In genomic region chr4:8157496-8157895, GRCh38 we compare ENCODE assay signal across 9 cellular contexts. TPM values are rescaled to one million over a fixed set of nuclear protein-coding genes. Genes with fewer than 3 reads are reported as not detected.
A peak's percentile ranks its signal among the peaks of the same experiment; 100 is the strongest.
DNase-seq lines count a peak whose midpoint lies in the region; ATAC-seq, FAIRE-seq and TF ChIP-seq lines count a peak whose summit lies in the region.
"Had no signal": no experiment of that assay in that cellular context is flagged by ENCODE, and none has a peak within 500 bp of the region (broad histone marks: within the 10 kb centered on the region; RNA-seq: fewer than 3 reads in every experiment).

No MANE protein-coding gene starts in this region.

- no peaks in the 10 kb centered on the region for H3K9me3 Mint-ChIP-seq in progenitor cell of endocrine pancreas (ENCODE audit: low read depth)

- WGBS in esophagus muscularis mucosa = 22% methylated on average over 15 of the region's 15 CpGs

- FAIRE-seq in frontal cortex (lab: Jason Lieb, UNC) = no peak
- FAIRE-seq: GM12878 had no signal

- H3K4me1 Mint-ChIP-seq in progenitor cell of endocrine pancreas (ENCODE audit: low read depth) = peaks cover 7% of the 10 kb centered on the region

- H3K4me3 ChIP-seq in esophagus muscularis mucosa = peak overlapping the region; percentile 75 to 80 (median 78)

- no peaks in the 10 kb centered on the region for H3K9me3 ChIP-seq in esophagus muscularis mucosa

- ATAC-seq in HG03097 (IDR thresholded peaks at IDR 0.05; ENCODE audit: low FRiP score, unreplicated experiment) (no peak), GM18519 (IDR thresholded peaks at IDR 0.05; ENCODE audit: low FRiP score, unreplicated experiment) (no peak), HG03095 (IDR thresholded peaks at IDR 0.05; ENCODE audit: unreplicated experiment) (no peak)
- ATAC-seq: GM12878 had no signal

- no peak overlapping the region for H3K27ac Mint-ChIP-seq in progenitor cell of endocrine pancreas

- DNase-seq in EH (ENCODE audit: low read depth) = peak; percentile 19
- peak; percentile 81 for DNase-seq in NCI-H69 (lab: John Stamatoyannopoulos, UW)
- no peak for DNase-seq in esophagus muscularis mucosa (ENCODE audit: extremely low spot score)
- DNase-seq in progenitor cell of endocrine pancreas (ENCODE audit: low spot score, unreplicated experiment) = no peak
- no peak for DNase-seq in frontal cortex (ENCODE audit: low spot score in 2 of 2)

- no peaks in the 10 kb centered on the region for H3K36me3 ChIP-seq in esophagus muscularis mucosa

- peak overlapping the region in 2 of 4 donors; percentile 23 to 61 for H3K27ac ChIP-seq in esophagus muscularis mucosa (replicated peaks in 1 of 4)

- H3K4me1 ChIP-seq in esophagus muscularis mucosa = peaks cover 25 to 38% (median 29%) of the 10 kb centered on the region in 4 donors

- H3K27me3 ChIP-seq in esophagus muscularis mucosa = peaks cover 0 to 9% (median 4%) of the 10 kb centered on the region in 4 donors

- H3K4me3 Mint-ChIP-seq in progenitor cell of endocrine pancreas (ENCODE audit: low read depth) = peak overlapping the region; percentile 52

- no peaks in the 10 kb centered on the region for H3K36me3 Mint-ChIP-seq in progenitor cell of endocrine pancreas (ENCODE audit: insufficient read depth)

- TF ChIP-seq EP300 in esophagus muscularis mucosa (IDR thresholded peaks at IDR 0.05) = no peak

- intact Hi-C loops in esophagus muscularis mucosa (cut with DNase I) = loop anchor here (5.0 kb wide), 1 partner anchor 105 kb away; no protein-coding TSS in a partner anchor

- TF ChIP-seq CTCF in esophagus muscularis mucosa (IDR thresholded peaks at IDR 0.05) = no peak
- TF ChIP-seq CTCF in progenitor cell of endocrine pancreas (IDR thresholded peaks at IDR 0.05; ENCODE audit: unreplicated experiment) = no peak

- no peak for TF ChIP-seq POLR2A in esophagus muscularis mucosa (IDR thresholded peaks at IDR 0.05; ENCODE audit: low read depth)

- peaks cover 51% of the 10 kb centered on the region for H3K27me3 Mint-ChIP-seq in progenitor cell of endocrine pancreas

RNA-seq across cellular contexts. Expression of gene ABLIM2, which starts 1.1 kb away (rescaled TPM):
- total RNA-seq in esophagus muscularis mucosa = 10 to 100 TPM in 1 of 4 donors, 1 to 10 TPM in 3; 4.2 to 28.5 (median 8.7) TPM
- total RNA-seq in progenitor cell of endocrine pancreas = 5.7 and 7.5 TPM in 2 replicates
- total RNA-seq in frontal cortex = 9.4 TPM

RNA-seq across cellular contexts. Expression of gene SH3TC1, which starts 41.6 kb away (rescaled TPM):
- total RNA-seq in esophagus muscularis mucosa (10 to 100 TPM; 13.7 to 18.7 (median 15.2) TPM), progenitor cell of endocrine pancreas (11.2 and 12.5 TPM in 2 replicates), frontal cortex (1.6 TPM)

Comparison
In these comparisons a context has a peak if more than half of its experiments do, and no peak if none do; other contexts are left out.
1. DNase-seq: peak in EH (single experiment) and NCI-H69 (single experiment); none in esophagus muscularis mucosa (single experiment), progenitor cell of endocrine pancreas (single experiment) and frontal cortex (0 of 2).